In the genomic region with DNA sequence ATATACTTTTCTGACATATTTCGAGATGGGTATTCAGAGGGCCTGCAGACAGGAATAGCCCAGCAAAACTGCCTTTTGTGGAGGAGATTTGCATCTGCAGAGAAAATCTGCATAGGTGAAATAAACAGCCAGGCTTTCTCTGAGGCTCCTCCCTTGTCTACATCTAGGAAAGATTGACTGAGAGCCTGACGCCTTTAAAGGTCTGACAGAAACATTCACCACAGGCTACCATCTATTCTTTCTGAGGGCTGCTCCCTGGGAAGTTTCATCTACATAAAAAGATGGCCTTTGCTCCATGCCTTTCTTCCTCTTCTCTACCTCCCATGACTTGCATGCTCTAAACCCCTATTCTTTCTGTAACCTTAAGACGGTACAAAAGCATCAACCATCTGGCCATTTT, we compare ENCODE assay signal across 30 cellular contexts. TPM values are rescaled to one million over a fixed set of nuclear protein-coding genes. Genes with fewer than 3 reads are reported as not detected.
DNase-seq lines count a peak whose midpoint lies in the region; ATAC-seq, FAIRE-seq and TF ChIP-seq lines count a peak whose summit lies in the region.
"Had no signal": no experiment of that assay in that cellular context is flagged by ENCODE, and none has a peak within 500 bp of the region (broad histone marks: within the 10 kb centered on the region; RNA-seq: fewer than 3 reads in every experiment).

No MANE protein-coding gene starts in this region.

- no peak for ATAC-seq in GM21737 (IDR thresholded peaks at IDR 0.05; ENCODE audit: unreplicated experiment)
- no peak for ATAC-seq in HG02763 (IDR thresholded peaks at IDR 0.05; ENCODE audit: unreplicated experiment)
- no peak for ATAC-seq in GM21423 (IDR thresholded peaks at IDR 0.05; ENCODE audit: unreplicated experiment)
- ATAC-seq: activated CD8-positive, alpha-beta memory T cell treated with anti-CD3 and anti-CD28 coated beads, Interleukin-2, amount 10 ng/mL, durations not matched to agents 7 days and 5 days; left lobe of liver; psoas muscle had no signal

- CTCF ChIA-PET in activated CD4-positive, alpha-beta T cell treated with anti-CD3 and anti-CD28 coated beads, Interleukin-2, amount 10 ng/mL, durations not matched to agents 7 days and 5 days (lab: Charles Lee): no interaction called here

- FAIRE-seq in astrocyte (lab: Jason Lieb, UNC): peak; percentile 84
- FAIRE-seq: D721Med, urothelium cell line had no signal

- POLR2A ChIA-PET in activated CD4-positive, alpha-beta T cell treated with anti-CD3 and anti-CD28 coated beads, Interleukin-2, amount 10 ng/mL, durations not matched to agents 7 days and 5 days (lab: Charles Lee): no interaction called here

- H3K4me3 ChIP-seq in astrocyte (ENCODE audit: insufficient read depth, low read depth, low read length) (no peak overlapping the region), iPS-18a (ENCODE audit: low read length) (peak overlapping the region; percentile 5)
- H3K4me3 ChIP-seq: adrenal gland, psoas muscle, sigmoid colon, testis had no signal

- no peak overlapping the region for H2AFZ ChIP-seq in astrocyte (ENCODE audit: low read depth, low read length)

- H3K27me3 ChIP-seq in astrocyte (ENCODE audit: insufficient read depth, low read length) (no peaks in the 10 kb centered on the region), iPS-18a (ENCODE audit: control insufficient read depth, insufficient read depth, low read length) (no peaks in the 10 kb centered on the region)
- H3K27me3 ChIP-seq: sigmoid colon, testis had no signal

- H3K4me1 ChIP-seq in astrocyte (ENCODE audit: insufficient read depth, low read length) (no peaks in the 10 kb centered on the region), iPS-18a (ENCODE audit: control insufficient read depth, low read depth, low read length) (peaks cover 32% of the 10 kb centered on the region)
- H3K4me1 ChIP-seq: adrenal gland, psoas muscle, testis had no signal

- no peak for DNase-seq in activated CD4-positive, alpha-beta T cell treated with anti-CD3 and anti-CD28 coated beads, Interleukin-2, amount 10 ng/mL, durations not matched to agents 7 days and 5 days
- DNase-seq in activated CD4-positive, alpha-beta T cell treated with anti-CD3 and anti-CD28 coated beads for 48 hours: no peak
- no peak for DNase-seq in astrocyte (ENCODE audit: low read depth)
- no peak for DNase-seq in NCI-H82 treated with DMSO at 0.1 percent for 48 hours (lab: John Stamatoyannopoulos, UW; ENCODE audit: unreplicated experiment)
- DNase-seq: 8988T; activated CD4-positive, alpha-beta T cell treated with anti-CD3 and anti-CD28 coated beads, Interleukin-2, amount 50 U/mL, for 1 hour; activated CD8-positive, alpha-beta memory T cell treated with anti-CD3 and anti-CD28 coated beads, Interleukin-2, amount 10 ng/mL, durations not matched to agents 7 days and 5 days; activated naive CD4-positive, alpha-beta T cell treated with Interleukin-2 at 50 U/mL for 16 hours; activated T-cell treated with anti-CD3 and anti-CD28 coated beads, Interleukin-2, amount 50 U/mL, for 48 hours; adrenal gland; effector CD8-positive, alpha-beta T cell; HFFc6; IMR-90; mesenchymal stem cell; NCI-H510A treated with DMSO at 0.1 percent for 48 hours; NK-92 treated with Interleukin-12 subunit alpha and Interleukin-12 subunit beta, amount 100 ng/mL, for 24 hours; psoas muscle; SHP77; sigmoid colon; stimulated activated CD4-positive, alpha-beta T cell treated with anti-CD3 and anti-CD28 coated beads, Interleukin-4, amount 100 ng/mL, for 4 hours; stimulated activated naive CD4-positive, alpha-beta T cell; WERI-Rb-1 had no signal

- H4K20me1 ChIP-seq in astrocyte (ENCODE audit: insufficient read depth, low read length): no peaks in the 10 kb centered on the region

- no peaks in the 10 kb centered on the region for H3K4me1 Mint-ChIP-seq in activated CD4-positive, alpha-beta T cell treated with anti-CD3 and anti-CD28 coated beads, Interleukin-2, amount 10 ng/mL, durations not matched to agents 7 days and 5 days
- no peaks in the 10 kb centered on the region for H3K4me1 Mint-ChIP-seq in astrocyte (ENCODE audit: low read depth, unreplicated experiment)
- H3K4me1 Mint-ChIP-seq: activated CD8-positive, alpha-beta memory T cell treated with anti-CD3 and anti-CD28 coated beads, Interleukin-2, amount 10 ng/mL, durations not matched to agents 7 days and 5 days had no signal

- H3K9ac ChIP-seq in astrocyte (ENCODE audit: low read length) (no peak overlapping the region), iPS-18a (ENCODE audit: low read length) (peak overlapping the region; percentile 44)

- H3K27ac ChIP-seq in astrocyte (ENCODE audit: low read depth, low read length): no peak overlapping the region
- peak overlapping the region; percentile 89 for H3K27ac ChIP-seq in iPS-18a (ENCODE audit: low read length)
- H3K27ac ChIP-seq: adrenal gland, psoas muscle, sigmoid colon, testis, WERI-Rb-1 had no signal

- H3K4me2 ChIP-seq in astrocyte (ENCODE audit: low read length): no peak overlapping the region

- no peaks in the 10 kb centered on the region for H3K9me3 Mint-ChIP-seq in activated CD4-positive, alpha-beta T cell treated with anti-CD3 and anti-CD28 coated beads, Interleukin-2, amount 10 ng/mL, durations not matched to agents 7 days and 5 days
- no peaks in the 10 kb centered on the region for H3K9me3 Mint-ChIP-seq in astrocyte (ENCODE audit: unreplicated experiment)
- H3K9me3 Mint-ChIP-seq: HFFc6 had no signal

- H3K27ac Mint-ChIP-seq in activated CD4-positive, alpha-beta T cell treated with anti-CD3 and anti-CD28 coated beads, Interleukin-2, amount 10 ng/mL, durations not matched to agents 7 days and 5 days: peak overlapping the region; percentile 25
- H3K27ac Mint-ChIP-seq in astrocyte (ENCODE audit: unreplicated experiment): no peak overlapping the region
- H3K27ac Mint-ChIP-seq: activated CD8-positive, alpha-beta memory T cell treated with anti-CD3 and anti-CD28 coated beads, Interleukin-2, amount 10 ng/mL, durations not matched to agents 7 days and 5 days; HFFc6 had no signal

- H3K9me3 ChIP-seq in astrocyte (ENCODE audit: insufficient read depth, low read depth, low read length): no peaks in the 10 kb centered on the region
- no peaks in the 10 kb centered on the region for H3K9me3 ChIP-seq in iPS-18a (ENCODE audit: control insufficient read depth, low read depth, low read length)
- H3K9me3 ChIP-seq: adrenal gland, psoas muscle, sigmoid colon, testis had no signal

- H3K36me3 ChIP-seq in astrocyte (ENCODE audit: insufficient read depth, low read length) (no peaks in the 10 kb centered on the region), iPS-18a (ENCODE audit: control insufficient read depth, low read depth, low read length) (no peaks in the 10 kb centered on the region)
- H3K36me3 ChIP-seq: adrenal gland, sigmoid colon, WERI-Rb-1 had no signal

- no peaks in the 10 kb centered on the region for H3K79me2 ChIP-seq in astrocyte (ENCODE audit: insufficient read depth, low read length)

- no peak for TF ChIP-seq CTCF in astrocyte (IDR thresholded peaks at IDR 0.05; ENCODE audit: insufficient read depth, low read depth, low read length)

- no peaks in the 10 kb centered on the region for H3K36me3 Mint-ChIP-seq in activated CD4-positive, alpha-beta T cell treated with anti-CD3 and anti-CD28 coated beads, Interleukin-2, amount 10 ng/mL, durations not matched to agents 7 days and 5 days (ENCODE audit: low read depth)
- no peaks in the 10 kb centered on the region for H3K36me3 Mint-ChIP-seq in astrocyte (ENCODE audit: low read depth, unreplicated experiment)
- H3K36me3 Mint-ChIP-seq: activated CD8-positive, alpha-beta memory T cell treated with anti-CD3 and anti-CD28 coated beads, Interleukin-2, amount 10 ng/mL, durations not matched to agents 7 days and 5 days had no signal

- H3K27me3 Mint-ChIP-seq in activated CD4-positive, alpha-beta T cell treated with anti-CD3 and anti-CD28 coated beads, Interleukin-2, amount 10 ng/mL, durations not matched to agents 7 days and 5 days: no peaks in the 10 kb centered on the region
- no peaks in the 10 kb centered on the region for H3K27me3 Mint-ChIP-seq in astrocyte (ENCODE audit: low read depth, unreplicated experiment)

- H3K4me3 Mint-ChIP-seq in activated CD4-positive, alpha-beta T cell treated with anti-CD3 and anti-CD28 coated beads, Interleukin-2, amount 10 ng/mL, durations not matched to agents 7 days and 5 days: no peak overlapping the region
- no peak overlapping the region for H3K4me3 Mint-ChIP-seq in astrocyte (ENCODE audit: unreplicated experiment)
- H3K4me3 Mint-ChIP-seq: activated CD8-positive, alpha-beta memory T cell treated with anti-CD3 and anti-CD28 coated beads, Interleukin-2, amount 10 ng/mL, durations not matched to agents 7 days and 5 days; HFFc6 had no signal

RNA-seq across cellular contexts. Expression of gene AP1S2, which starts 55.0 kb away (rescaled TPM):
- 10 to 100 TPM; 38.6 to 41.2 TPM for total RNA-seq in activated CD4-positive, alpha-beta T cell treated with anti-CD3 and anti-CD28 coated beads, Interleukin-2, amount 10 ng/mL, durations not matched to agents 7 days and 5 days
- 43.5 and 74.2 TPM in 2 replicates for total RNA-seq in astrocyte
